In the genomic region with DNA sequence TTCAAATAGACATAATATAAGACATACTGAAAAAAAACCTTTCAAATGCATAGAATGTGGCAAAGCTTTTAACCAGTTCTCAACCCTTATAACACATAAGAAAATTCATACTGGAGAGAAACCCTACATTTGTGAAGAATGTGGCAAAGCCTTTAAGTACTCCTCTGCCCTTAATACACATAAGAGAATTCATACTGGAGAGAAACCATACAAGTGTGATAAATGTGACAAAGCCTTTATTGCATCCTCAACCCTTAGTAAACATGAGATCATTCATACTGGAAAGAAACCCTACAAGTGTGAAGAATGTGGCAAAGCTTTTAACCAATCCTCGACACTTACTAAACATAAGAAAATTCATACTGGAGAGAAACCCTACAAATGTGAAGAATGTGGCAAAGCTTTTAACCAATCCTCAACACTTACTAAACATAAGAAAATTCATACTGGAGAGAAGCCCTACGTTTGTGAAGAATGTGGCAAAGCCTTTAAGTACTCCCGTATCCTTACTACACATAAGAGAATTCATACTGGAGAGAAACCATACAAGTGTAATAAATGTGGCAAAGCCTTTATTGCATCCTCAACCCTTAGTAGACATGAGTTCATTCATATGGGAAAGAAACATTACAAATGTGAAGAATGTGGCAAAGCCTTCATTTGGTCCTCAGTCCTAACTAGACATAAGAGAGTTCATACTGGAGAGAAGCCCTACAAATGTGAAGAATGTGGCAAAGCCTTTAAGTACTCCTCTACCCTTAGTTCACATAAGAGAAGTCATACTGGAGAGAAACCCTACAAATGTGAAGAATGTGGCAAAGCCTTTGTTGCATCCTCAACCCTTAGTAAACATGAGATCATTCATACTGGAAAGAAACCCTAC, we compare ENCODE assay signal across 7 cellular contexts. TPM values are rescaled to one million over a fixed set of nuclear protein-coding genes. Genes with fewer than 3 reads are reported as not detected.
A peak's percentile ranks its signal among the peaks of the same experiment; 100 is the strongest.
DNase-seq lines count a peak whose midpoint lies in the region; ATAC-seq, FAIRE-seq and TF ChIP-seq lines count a peak whose summit lies in the region.
"Not testable (repeated sequence)": the region's sequence is repeated elsewhere in the genome, so short reads cannot be mapped to it uniquely, and the experiment has no call there.

No MANE protein-coding gene starts in this region.

- 57% methylated on average over 3 of the region's 3 CpGs for WGBS in K562 (ENCODE audit: insufficient coverage, low coverage, missing lambda C conversion rate)
- 96% methylated on average over 3 of the region's 3 CpGs for WGBS in smooth muscle cell (ENCODE audit: low lambda C conversion rate)

- POLR2A ChIA-PET in Panc1 (lab: Charles Lee); K562 (lab: Yijun Ruan, JAX): not testable (repeated sequence)

- peaks cover 96 to 100% (median 99%) of the 10 kb centered on the region in 11 experiments for H3K9me3 ChIP-seq in BLaER1 treated with 17β-estradiol and CSF1 and Interleukin-3, amounts not matched to agents 10 nM and 100 nM (replicated peaks in 1 of 11)
- H3K9me3 ChIP-seq in HUES48 (ENCODE audit: control insufficient read depth, insufficient read depth, low read length) (peaks cover 71% of the 10 kb centered on the region), Panc1 (ENCODE audit: control insufficient read depth, insufficient read depth, low read depth, low read length) (peaks cover 35% of the 10 kb centered on the region; the same call in 1 of the 2 replicates), K562 (replicated peaks; ENCODE audit: control insufficient read depth, insufficient read depth, low read depth, low read length) (peaks cover 29% of the 10 kb centered on the region), smooth muscle cell (replicated peaks; ENCODE audit: low read depth) (peaks cover 82% of the 10 kb centered on the region)

- H3K9me3 Mint-ChIP-seq in endothelial cell (ENCODE audit: unreplicated experiment) (peaks cover 43% of the 10 kb centered on the region), neural crest cell (peaks cover 23% of the 10 kb centered on the region)

- H3K27me3 ChIP-seq in BLaER1 treated with 17β-estradiol and CSF1 and Interleukin-3, amounts not matched to agents 10 nM and 100 nM; HUES48 (ENCODE audit: control insufficient read depth, insufficient read depth, low read length); Panc1 (ENCODE audit: control insufficient read depth, insufficient read depth, low read length); K562 (ENCODE audit: control insufficient read depth in 2 of 2, insufficient read depth in 2 of 2, low read length in 2 of 2); smooth muscle cell (ENCODE audit: low read depth): not testable (repeated sequence)

- not testable (repeated sequence) for H2AFZ ChIP-seq in K562 (ENCODE audit: low read depth, low read length); smooth muscle cell (ENCODE audit: low read depth)

- not testable (repeated sequence) for TF ChIP-seq POLR2A in K562 (conservative IDR thresholded peaks at IDR 0.05)

- CTCF ChIA-PET in Panc1 (lab: Charles Lee); K562 (lab: Yijun Ruan, JAX; ENCODE audit: low intra/inter-chr PET ratio): not testable (repeated sequence)

- not testable (repeated sequence) for H3K79me2 ChIP-seq in K562 (ENCODE audit: control insufficient read depth, insufficient read depth, low read length); smooth muscle cell (ENCODE audit: low read depth)

- intact Hi-C loops in Panc1 (cut with micrococcal nuclease; ENCODE audit: unreplicated experiment); K562 (cut with micrococcal nuclease): not testable (repeated sequence)

- not testable (repeated sequence) for H3K27me3 Mint-ChIP-seq in endothelial cell (ENCODE audit: unreplicated experiment); neural crest cell (ENCODE audit: low read depth)

- H3K27ac Mint-ChIP-seq in endothelial cell (ENCODE audit: unreplicated experiment); neural crest cell (ENCODE audit: unreplicated experiment): not testable (repeated sequence)

- DNase-seq in Panc1 (ENCODE audit: low read depth, low spot score); K562 (ENCODE audit: extremely low read depth in 1 of 4, low spot score in 3 of 4); endothelial cell (ENCODE audit: low spot score); neural crest cell (ENCODE audit: low read depth, low spot score); smooth muscle cell (lab: John Stamatoyannopoulos, UW; ENCODE audit: unreplicated experiment): not testable (repeated sequence)

- BruUV-seq in Panc1 (replicated peaks; lab: Mats Ljungman, UMichigan), result TSS peak; percentile 31
- BruUV-seq in K562 (replicated peaks; lab: Mats Ljungman, UMichigan), result not testable (repeated sequence)

- FAIRE-seq in K562 (lab: Jason Lieb, UNC), result not testable (repeated sequence)

- H3K4me3 ChIP-seq in BLaER1 treated with 17β-estradiol and CSF1 and Interleukin-3, amounts not matched to agents 10 nM and 100 nM, result peak overlapping the region; percentile 7 to 51 (median 44); a peak in 18 of 20 replicates
- peak overlapping the region; percentile 36 for H3K4me3 ChIP-seq in HUES48 (ENCODE audit: low read depth, low read length)
- H3K4me3 ChIP-seq in Panc1 (ENCODE audit: low read depth in 2 of 2, low read length in 2 of 2); K562: not testable (repeated sequence)
- peak overlapping the region; percentile 26 for H3K4me3 ChIP-seq in smooth muscle cell

- H3K4me2 ChIP-seq in BLaER1 treated with 17β-estradiol and CSF1 and Interleukin-3, amounts not matched to agents 10 nM and 100 nM; K562 (ENCODE audit: insufficient read depth, low read length); smooth muscle cell: not testable (repeated sequence)

- peaks cover 14% of the 10 kb centered on the region for H3F3A ChIP-seq in smooth muscle cell (ENCODE audit: low read depth)

- not testable (repeated sequence) for TF ChIP-seq EP300 in K562 (IDR thresholded peaks at IDR 0.05; ENCODE audit: low read length)

- not testable (repeated sequence) for H3K9ac ChIP-seq in BLaER1 treated with 17β-estradiol and CSF1 and Interleukin-3, amounts not matched to agents 10 nM and 100 nM; HUES48 (ENCODE audit: low read depth, low read length); K562 (ENCODE audit: insufficient read depth in 1 of 2, low read depth in 2 of 2, low read length in 2 of 2); smooth muscle cell (ENCODE audit: low read depth)

- H3K36me3 Mint-ChIP-seq in endothelial cell (ENCODE audit: low read depth, unreplicated experiment) (peaks cover 66% of the 10 kb centered on the region), neural crest cell (ENCODE audit: low read depth) (peaks cover 65% of the 10 kb centered on the region)

- H4K20me1 ChIP-seq in BLaER1 treated with 17β-estradiol and CSF1 and Interleukin-3, amounts not matched to agents 10 nM and 100 nM; K562 (replicated peaks; ENCODE audit: control insufficient read depth, insufficient read depth, low read length); smooth muscle cell (ENCODE audit: low read depth): not testable (repeated sequence)

- H3K9me1 ChIP-seq in K562 (ENCODE audit: control insufficient read depth, insufficient read depth, low read length), result not testable (repeated sequence)

- H3K4me3 Mint-ChIP-seq in endothelial cell (ENCODE audit: unreplicated experiment), result peak overlapping the region; percentile 88
- peak overlapping the region; percentile 8 for H3K4me3 Mint-ChIP-seq in neural crest cell

- not testable (repeated sequence) for H3K27ac ChIP-seq in BLaER1 treated with 17β-estradiol and CSF1 and Interleukin-3, amounts not matched to agents 10 nM and 100 nM; HUES48 (ENCODE audit: low read depth, low read length); Panc1 (ENCODE audit: low read length); K562 (ENCODE audit: extremely low read depth, low read depth, low read length); smooth muscle cell (ENCODE audit: low read depth)

- in situ Hi-C loops in Panc1 (cut with HindIII; ENCODE audit: low pct_unique_long_range_greater_than_20kb, low sequenced_read_pairs); K562 (cut with MboI): not testable (repeated sequence)

- ATAC-seq in Panc1, K562: not testable (repeated sequence)

- not testable (repeated sequence) for H3K4me1 ChIP-seq in BLaER1 treated with 17β-estradiol and CSF1 and Interleukin-3, amounts not matched to agents 10 nM and 100 nM; HUES48 (ENCODE audit: control insufficient read depth, insufficient read depth, low read length); Panc1 (ENCODE audit: control insufficient read depth, insufficient read depth, low read length); K562 (replicated peaks in 1 of 2; ENCODE audit: control insufficient read depth in 2 of 2, insufficient read depth in 2 of 2, low read length in 2 of 2); smooth muscle cell (ENCODE audit: low read depth)

- not testable (repeated sequence) for H3K4me1 Mint-ChIP-seq in endothelial cell (ENCODE audit: unreplicated experiment); neural crest cell

- H3K36me3 ChIP-seq in BLaER1 treated with 17β-estradiol and CSF1 and Interleukin-3, amounts not matched to agents 10 nM and 100 nM, result peaks cover 71 to 90% (median 79%) of the 10 kb centered on the region in 11 experiments
- H3K36me3 ChIP-seq in HUES48 (ENCODE audit: control insufficient read depth, insufficient read depth, low read length) (peaks cover 61% of the 10 kb centered on the region), K562 (ENCODE audit: control insufficient read depth, insufficient read depth, low read length) (peaks cover 19% of the 10 kb centered on the region; the same call in 1 of the 3 replicates), smooth muscle cell (ENCODE audit: low read depth) (peaks cover 65% of the 10 kb centered on the region)
- H3K36me3 ChIP-seq in Panc1 (ENCODE audit: control insufficient read depth, insufficient read depth, low read length), result not testable (repeated sequence)

- not testable (repeated sequence) for TF ChIP-seq RAD21 in K562 (CRISPR knock-in tag; conservative IDR thresholded peaks at IDR 0.05 in 1 of 2, IDR thresholded peaks at IDR 0.05 in 1 of 2)

- TF ChIP-seq CTCF in Panc1 (IDR thresholded peaks at IDR 0.05); K562 (IDR thresholded peaks at IDR 0.05 in 2 of 3, conservative IDR thresholded peaks at IDR 0.05 in 1 of 3; ENCODE audit: insufficient read depth in 2 of 3, low read depth in 1 of 3, low read length in 3 of 3); endothelial cell (IDR thresholded peaks at IDR 0.05; ENCODE audit: unreplicated experiment); neural crest cell (conservative IDR thresholded peaks at IDR 0.05); smooth muscle cell (IDR thresholded peaks at IDR 0.05; ENCODE audit: borderline replicate concordance, insufficient read depth, poor library complexity, severe bottlenecking): not testable (repeated sequence)

RNA-seq across cellular contexts. Expression of a gene that starts 32.9 kb away (rescaled TPM):
- total RNA-seq in Panc1 (2021; ENCODE audit: unreplicated experiment) (8.9 TPM), K562 (2014; rRNA removed) (11.1 and 11.4 TPM in 2 replicates), K562 (2014; rRNA removed; fragmentation: Illumina TruSeq; extraction: Trizol) (23.4 and 24.0 TPM in 2 replicates), K562 (2015; rRNA removed; fragmentation: Illumina TruSeq; extraction: Trizol) (23.9 and 24.0 TPM in 2 replicates), K562 (2021) (11.6 and 14.1 TPM in 2 replicates), endothelial cell (ENCODE audit: unreplicated experiment) (30.4 TPM), neural crest cell (32.6 and 36.0 TPM in 2 replicates), smooth muscle cell (36.7 and 41.6 TPM in 2 replicates)
- 4.3 TPM for polyA plus RNA-seq in Panc1 (2012; ENCODE audit: insufficient read length)
- total RNA-seq in K562 (2011; cell fraction: chromatin; rRNA removed; ENCODE audit: low replicate concordance), result 16.7 and 33.6 TPM in 2 replicates
- 15.0 and 22.9 TPM in 2 replicates for total RNA-seq in K562 (2011; cell fraction: nucleolus; rRNA removed)
- 27.9 and 42.9 TPM in 2 replicates for total RNA-seq in K562 (2011; cell fraction: nucleoplasm; rRNA removed)
- polyA plus RNA-seq in K562 (2011; rRNA removed) (7.3 and 12.0 TPM in 2 replicates), K562 (2014; fragmentation: Illumina TruSeq; extraction: Trizol) (19.9 and 26.3 TPM in 2 replicates), K562 (2014; fragmentation: Nextera tagmentation; extraction: Ambion mirVana) (10 to 100 TPM; 17.1 to 26.3 TPM), K562 (2014; rRNA removed) (13.5 and 16.7 TPM in 2 replicates), smooth muscle cell (18.3 and 23.0 TPM in 2 replicates)
- 6.1 and 6.6 TPM in 2 replicates for polyA plus RNA-seq in K562 (2011; cell fraction: cytosol; rRNA removed)
- polyA plus RNA-seq in K562 (2011; cell fraction: nucleus; rRNA removed), result 4.2 and 6.2 TPM in 2 replicates
- 11.8 and 36.1 TPM in 2 replicates for polyA plus RNA-seq in K562 (2012)
- polyA minus RNA-seq in K562 (2011; rRNA and poly(A)+ RNA removed), result 15.3 and 18.9 TPM in 2 replicates
- 4.0 and 7.7 TPM in 2 replicates for polyA minus RNA-seq in K562 (2011; cell fraction: cytosol; rRNA and poly(A)+ RNA removed)
- 7.4 and 9.8 TPM in 2 replicates for polyA minus RNA-seq in K562 (2011; cell fraction: nucleus; rRNA and poly(A)+ RNA removed)
